Comparison of ENCODE assay signal across 3 cellular contexts in the genomic region with DNA sequence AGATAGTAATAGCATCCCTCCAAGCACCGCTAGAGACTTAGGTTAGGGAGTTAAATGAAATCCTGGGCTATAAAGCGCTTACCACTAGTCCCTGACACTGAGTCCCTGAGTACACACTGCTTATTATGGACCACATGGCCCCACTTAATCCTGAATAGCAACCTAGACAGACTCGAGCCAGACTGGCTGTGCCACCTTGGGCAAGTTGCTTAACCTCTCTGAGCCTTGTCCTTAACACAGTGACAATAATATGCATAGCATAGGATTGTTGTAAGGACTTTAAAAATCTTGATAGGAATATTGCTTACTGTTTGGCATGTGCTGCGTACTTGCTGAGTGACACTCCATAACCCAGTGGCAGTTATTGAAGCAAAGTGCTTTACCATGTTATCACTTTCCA.
"Had no signal": no experiment of that assay in that cellular context is flagged by ENCODE, and none has a peak within 500 bp of the region (broad histone marks: within the 10 kb centered on the region; RNA-seq: fewer than 3 reads in every experiment).

No MANE protein-coding gene starts in this region.

- DNase-seq: H9 had no signal

- H3K4me3 ChIP-seq: GM23338 had no signal

- ATAC-seq: GM23338, HCT116 had no signal
